Comparison of ENCODE assay signal across 9 cellular contexts in the genomic region with DNA sequence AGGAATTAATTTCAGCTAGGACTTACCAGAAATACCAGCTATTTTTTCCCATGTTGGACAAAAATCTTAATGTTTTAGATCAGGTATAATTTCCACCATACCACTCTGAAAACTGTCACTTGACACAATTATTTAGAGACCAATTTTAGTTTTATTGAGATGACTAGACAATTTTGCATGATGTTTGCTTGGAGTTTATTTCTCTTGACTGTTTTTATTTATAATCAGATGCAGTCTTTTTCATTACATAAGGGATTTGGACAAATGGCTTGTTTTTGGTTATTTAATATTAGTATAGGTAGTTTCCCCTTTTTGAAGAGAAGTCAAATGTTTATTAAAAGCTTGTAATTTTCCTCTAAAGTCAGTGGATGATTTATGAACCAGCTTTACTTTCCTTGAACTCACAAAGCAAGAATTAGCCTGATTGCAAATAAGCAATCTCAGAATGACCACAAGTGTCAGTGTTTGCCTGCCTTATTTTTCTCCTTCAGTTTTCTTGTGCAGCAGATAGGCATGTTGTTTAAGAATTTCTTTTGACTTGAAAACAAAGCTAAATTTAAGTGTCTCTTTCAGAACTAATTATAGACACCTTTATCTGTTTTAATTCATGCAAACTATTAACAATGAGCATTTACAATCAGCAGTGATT. TPM values are rescaled to one million over a fixed set of nuclear protein-coding genes. Genes with fewer than 3 reads are reported as not detected.
DNase-seq lines count a peak whose midpoint lies in the region; ATAC-seq and TF ChIP-seq lines count a peak whose summit lies in the region.
"Had no signal": no experiment of that assay in that cellular context is flagged by ENCODE, and none has a peak within 500 bp of the region (broad histone marks: within the 10 kb centered on the region; RNA-seq: fewer than 3 reads in every experiment).

No MANE protein-coding gene starts in this region.

- H3K4me1 Mint-ChIP-seq in brain, result peaks cover 57% of the 10 kb centered on the region
- peaks cover 27% of the 10 kb centered on the region for H3K4me1 Mint-ChIP-seq in activated naive CD4-positive, alpha-beta T cell treated with anti-CD3 and anti-CD28 coated beads, Interleukin-2, amount 10 ng/mL, durations not matched to agents 7 days and 5 days

- H2AFZ ChIP-seq in HCT116 (ENCODE audit: low read depth, low read length, poor library complexity, severe bottlenecking), result no peak overlapping the region

- H3K36me3 Mint-ChIP-seq in brain, result peaks cover 41% of the 10 kb centered on the region
- H3K36me3 Mint-ChIP-seq in activated naive CD4-positive, alpha-beta T cell treated with anti-CD3 and anti-CD28 coated beads, Interleukin-2, amount 10 ng/mL, durations not matched to agents 7 days and 5 days, result peaks cover 26% of the 10 kb centered on the region

- H3K9me2 ChIP-seq in HCT116 (ENCODE audit: insufficient read depth), result no peaks in the 10 kb centered on the region

- H3K4me3 ChIP-seq in HCT116 (replicated peaks in 1 of 2; ENCODE audit: low read depth in 1 of 2, low read length in 2 of 2) (no peak overlapping the region), uterus (no peak overlapping the region)

- H3K27ac ChIP-seq in C4-2B (no peak overlapping the region), HCT116 (ENCODE audit: low read depth, low read length) (no peak overlapping the region), uterus (no peak overlapping the region)

- peaks cover 19% of the 10 kb centered on the region; the same call in 1 of the 2 replicates for H4K20me1 ChIP-seq in HCT116 (ENCODE audit: insufficient read depth)

- peaks cover 12 to 20% (median 17%) of the 10 kb centered on the region in 5 experiments for H3K9me3 Mint-ChIP-seq in brain
- H3K9me3 Mint-ChIP-seq in activated naive CD4-positive, alpha-beta T cell treated with anti-CD3 and anti-CD28 coated beads, Interleukin-2, amount 10 ng/mL, durations not matched to agents 7 days and 5 days, result peaks cover 10% of the 10 kb centered on the region

- H3K9me3 ChIP-seq in HCT116 (ENCODE audit: control insufficient read depth in 1 of 2, insufficient read depth in 1 of 2, low read depth in 1 of 2, low read length in 2 of 2) (no peaks in the 10 kb centered on the region), uterus (no peaks in the 10 kb centered on the region)

- ATAC-seq in HCT116, result 0 out of 2 replicates have a peak, but pooled peaks have one; percentile 40

- peak overlapping the region; percentile 18 to 74 (median 53) for H3K27ac Mint-ChIP-seq in brain
- no peak overlapping the region for H3K27ac Mint-ChIP-seq in activated naive CD4-positive, alpha-beta T cell treated with anti-CD3 and anti-CD28 coated beads, Interleukin-2, amount 10 ng/mL, durations not matched to agents 7 days and 5 days

- TF ChIP-seq RAD21 in HCT116 (IDR thresholded peaks at IDR 0.05; ENCODE audit: low read depth), result peak; percentile 20; the same call in 1 of the 2 replicates

- TF ChIP-seq CTCF in C4-2B (conservative IDR thresholded peaks at IDR 0.05) (peak; percentile 29), HCT116 (IDR thresholded peaks at IDR 0.05 in 2 of 3, conservative IDR thresholded peaks at IDR 0.05 in 1 of 3; ENCODE audit: borderline replicate concordance in 1 of 3, insufficient read depth in 1 of 3, low read depth in 2 of 3, low read length in 2 of 3) (peak in 2 of 3 experiments; percentile 3 to 48; a peak in 2 of 6 replicates), brain (conservative IDR thresholded peaks at IDR 0.05) (peak; percentile 44 to 50), uterus (IDR thresholded peaks at IDR 0.05) (peak in 1 of 4 experiments; percentile 10)

- H3K79me2 ChIP-seq in HCT116 (ENCODE audit: insufficient read depth, low read length), result peaks cover 86% of the 10 kb centered on the region

- H3K4me1 ChIP-seq in HCT116 (ENCODE audit: control insufficient read depth in 1 of 2, insufficient read depth in 2 of 2, low read length in 2 of 2) (no peaks in the 10 kb centered on the region), uterus (peaks cover 0 to 7% of the 10 kb centered on the region in 2 donors)

- POLR2A ChIA-PET in HCT116 (lab: Charles Lee), result interaction anchor here (1.0 kb wide), 1 partner anchor 9 kb away, joined by 3 read pairs; no protein-coding TSS in a partner anchor

- peak overlapping the region in 3 of 5 experiments; percentile 7 to 25 (median 15) for H3K4me3 Mint-ChIP-seq in brain
- no peak overlapping the region for H3K4me3 Mint-ChIP-seq in activated naive CD4-positive, alpha-beta T cell treated with anti-CD3 and anti-CD28 coated beads, Interleukin-2, amount 10 ng/mL, durations not matched to agents 7 days and 5 days

- DNase-seq in HCT116 (ENCODE audit: low read depth, low spot score) (no peak), medulla oblongata (ENCODE audit: extremely low spot score) (peak; percentile 70), NCI-H2107 (lab: John Stamatoyannopoulos, UW) (no peak), iPS-NIHi7 (ENCODE audit: extremely low spot score) (no peak), uterus (no peak)
- DNase-seq in activated naive CD4-positive, alpha-beta T cell treated with anti-CD3 and anti-CD28 coated beads, Interleukin-2, amount 10 ng/mL, durations not matched to agents 7 days and 5 days, result no peak
- DNase-seq: activated naive CD4-positive, alpha-beta T cell treated with Interleukin-2 at 50 U/mL for 16 hours had no signal

- no TSS peak for BruUV-seq in HCT116 (replicated peaks; lab: Mats Ljungman, UMichigan)

- TF ChIP-seq POLR2A in HCT116 (IDR thresholded peaks at IDR 0.05; ENCODE audit: borderline replicate concordance, extremely low read depth, insufficient read depth, insufficient read length) (no peak), uterus (IDR thresholded peaks at IDR 0.05) (no peak)

- H3K4me2 ChIP-seq in HCT116 (ENCODE audit: low read length), result no peak overlapping the region

- RAD21 ChIA-PET in HCT116 (lab: Charles Lee; ENCODE audit: low non-redundant PET in 1 of 2, low total read pairs in 2 of 2, uncharacterized antibody in 2 of 2, unreplicated experiment in 2 of 2), result no interaction called here

- peaks cover 9% of the 10 kb centered on the region for H3K27me3 Mint-ChIP-seq in brain
- H3K27me3 Mint-ChIP-seq in activated naive CD4-positive, alpha-beta T cell treated with anti-CD3 and anti-CD28 coated beads, Interleukin-2, amount 10 ng/mL, durations not matched to agents 7 days and 5 days, result no peaks in the 10 kb centered on the region

- CTCF ChIA-PET in HCT116 (lab: Charles Lee), result interaction anchor here (1.0 to 1.5 kb wide), 5 partner anchors 20 to 565 kb away, joined by 3 to 9 read pairs (median 4); no protein-coding TSS in a partner anchor
- CTCF ChIA-PET in activated naive CD4-positive, alpha-beta T cell treated with anti-CD3 and anti-CD28 coated beads, Interleukin-2, amount 10 ng/mL, durations not matched to agents 7 days and 5 days (lab: Charles Lee), result no interaction called here

- intact Hi-C loops in HCT116 (cut with micrococcal nuclease) (no loop called here), uterus (cut with DNase I; ENCODE audit: low total_unique reads) (no loop called here)

- H3K36me3 ChIP-seq in HCT116 (ENCODE audit: control insufficient read depth in 1 of 2, insufficient read depth in 2 of 2, low read length in 2 of 2) (no peaks in the 10 kb centered on the region), uterus (no peaks in the 10 kb centered on the region)

- H3K27me3 ChIP-seq in HCT116 (ENCODE audit: insufficient read depth, low read length), result no peaks in the 10 kb centered on the region
- no peaks in the 10 kb centered on the region for H3K27me3 ChIP-seq in uterus

- H3K9ac ChIP-seq in HCT116 (ENCODE audit: low read length), result no peak overlapping the region

TF ChIP-seq in HCT116, 20 proteins besides CTCF, POLR2A, EP300 and RAD21:
- TF ChIP-seq ZBTB33 (IDR thresholded peaks at IDR 0.05; ENCODE audit: extremely low read depth, insufficient replicate concordance, low read length) (no peak), SRF (IDR thresholded peaks at IDR 0.05; ENCODE audit: low read depth) (no peak), SP1 (IDR thresholded peaks at IDR 0.05; ENCODE audit: low read depth) (no peak), EZH2 (IDR thresholded peaks at IDR 0.05) (no peak), EGR1 (IDR thresholded peaks at IDR 0.05; ENCODE audit: low read depth) (no peak), JUND (IDR thresholded peaks at IDR 0.05) (no peak), MAX (IDR thresholded peaks at IDR 0.05) (no peak), SIN3A (IDR thresholded peaks at IDR 0.05; ENCODE audit: low read depth) (no peak), FOSL1 (IDR thresholded peaks at IDR 0.05; ENCODE audit: low read depth) (no peak)
- TF ChIP-seq, protein P1, sequence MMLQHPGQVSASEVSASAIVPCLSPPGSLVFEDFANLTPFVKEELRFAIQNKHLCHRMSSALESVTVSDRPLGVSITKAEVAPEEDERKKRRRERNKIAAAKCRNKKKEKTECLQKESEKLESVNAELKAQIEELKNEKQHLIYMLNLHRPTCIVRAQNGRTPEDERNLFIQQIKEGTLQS (IDR thresholded peaks at IDR 0.05), result no peak

RNA-seq across cellular contexts. Expression of gene B3GALT2, which starts 3.8 kb away (rescaled TPM):
- total RNA-seq in HCT116 (2021; ENCODE audit: unreplicated experiment) (0.15 TPM), uterus (1 to 10 TPM in 1 of 4 donors, under 1 TPM in 1, not detected in 2; 0.21 to 4.1 TPM)
- polyA plus RNA-seq in HCT116 (2012), result 0.04 TPM in 1 of 2 replicates, not detected in the other
- polyA plus RNA-seq in brain (ENCODE audit: insufficient read depth, low read depth, low replicate concordance), result 2.3 TPM
